8 cellular contexts compared by ENCODE assay signal in the genomic region with DNA sequence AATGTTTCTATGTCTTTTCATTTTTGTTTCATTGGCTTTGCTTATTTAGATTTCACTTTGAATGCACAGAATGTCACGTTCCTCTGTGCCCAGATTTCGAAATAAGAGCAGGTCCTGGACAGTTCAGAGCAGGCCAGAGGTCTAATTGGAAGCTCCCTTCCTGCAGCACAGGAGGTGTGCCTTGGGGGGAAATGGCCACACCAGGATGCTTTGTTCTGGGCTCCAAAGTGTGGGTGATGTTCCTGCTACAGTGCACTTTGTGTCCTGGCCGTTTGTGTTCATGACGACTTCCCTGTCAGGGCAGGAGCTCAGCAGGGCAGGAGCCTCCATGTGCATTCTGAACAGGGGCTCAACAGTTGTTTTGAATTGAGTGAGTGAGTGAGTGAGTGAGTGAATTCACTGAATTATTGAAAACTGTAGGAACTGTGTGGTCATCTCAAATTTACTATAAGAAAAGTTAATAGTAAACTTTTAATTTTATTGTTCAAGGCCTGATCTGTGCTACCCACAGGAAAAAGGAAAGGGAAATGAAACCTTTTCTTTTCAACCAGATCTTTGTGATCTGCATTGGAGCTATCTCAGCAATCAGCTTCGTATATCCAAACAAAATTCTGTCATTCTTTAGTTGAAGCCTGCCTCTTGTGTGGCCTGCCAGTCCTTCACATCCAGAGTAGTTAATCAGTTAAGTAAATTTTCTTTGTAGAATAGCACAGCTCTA.
DNase-seq lines count a peak whose midpoint lies in the region; ATAC-seq and TF ChIP-seq lines count a peak whose summit lies in the region.

No MANE protein-coding gene starts in this region.

- TF ChIP-seq CTCF in AG10803 (conservative IDR thresholded peaks at IDR 0.05; ENCODE audit: low read length) (no peak), fibroblast of mammary gland (conservative IDR thresholded peaks at IDR 0.05; ENCODE audit: control insufficient read depth, insufficient read depth, low read depth, low read length) (no peak)

- H3K4me3 ChIP-seq in AG10803 (ENCODE audit: low read length) (no peak overlapping the region), fibroblast of mammary gland (ENCODE audit: control insufficient read depth, low read depth, low read length) (no peak overlapping the region)

- DNase-seq in AG10803 (ENCODE audit: low read depth) (peak; percentile 41), fibroblast of mammary gland (ENCODE audit: low read depth) (peak; percentile 14), iPS-NIHi7 (ENCODE audit: extremely low spot score) (no peak), NCI-H510A (lab: John Stamatoyannopoulos, UW) (no peak), T1000 (lab: John Stamatoyannopoulos, UW) (no peak), GOT3 (lab: John Stamatoyannopoulos, UW) (no peak)

- peak; percentile 43 for ATAC-seq in GM19455 (IDR thresholded peaks at IDR 0.05; ENCODE audit: unreplicated experiment)
- ATAC-seq in HG03520 (IDR thresholded peaks at IDR 0.05; ENCODE audit: unreplicated experiment), result peak; percentile 42

Comparison
In these comparisons a context has a peak if more than half of its experiments do, and no peak if none do; other contexts are left out.
1. DNase-seq: peak in AG10803 (single experiment) and fibroblast of mammary gland (single experiment); none in iPS-NIHi7 (single experiment), NCI-H510A (single experiment), T1000 (single experiment) and GOT3 (single experiment).